Comparison of ENCODE assay signal across 8 cellular contexts in genomic region chr6:163415176-163415619, GRCh38. TPM values are rescaled to one million over a fixed set of nuclear protein-coding genes. Genes with fewer than 3 reads are reported as not detected.
DNase-seq lines count a peak whose midpoint lies in the region; FAIRE-seq and TF ChIP-seq lines count a peak whose summit lies in the region.

No MANE protein-coding gene starts in this region.

- H3K9ac ChIP-seq in HUES6 (ENCODE audit: low read length), result peak overlapping the region; percentile 90

- peaks cover 29% of the 10 kb centered on the region for H3K4me1 ChIP-seq in HUES6 (ENCODE audit: control insufficient read depth, insufficient read depth, low read length)

- H3K36me3 ChIP-seq in HUES6 (ENCODE audit: control insufficient read depth, insufficient read depth, low read length), result no peaks in the 10 kb centered on the region

- FAIRE-seq in GM12891 (lab: Jason Lieb, UNC), result no peak

- DNase-seq in NCI-H526 treated with DMSO at 0.1 percent for 48 hours (lab: John Stamatoyannopoulos, UW), result peak; percentile 13
- no peak for DNase-seq in NCI-H526 (lab: John Stamatoyannopoulos, UW)
- DNase-seq in activated gamma-delta T cell treated with Interleukin-2 at 50 U/mL for 16 hours, result peak; percentile 9
- DNase-seq in stimulated activated CD8-positive, alpha-beta memory T cell treated with anti-CD3 and anti-CD28 coated beads, Interleukin-4, amount 100 ng/mL, for 48 hours, result peak; percentile 46
- DNase-seq in GM12891 (ENCODE audit: insufficient read length, low spot score), result no peak
- no peak for DNase-seq in HT-29 (ENCODE audit: low spot score)

- peak overlapping the region; percentile 72; the same call in 1 of the 2 replicates for H3K27ac ChIP-seq in HUES6 (ENCODE audit: low read depth, low read length)

- H3K9me3 ChIP-seq in HUES6 (ENCODE audit: control insufficient read depth, insufficient read depth, low read depth, low read length), result no peaks in the 10 kb centered on the region

- TF ChIP-seq POLR2A in GM12891 (IDR thresholded peaks at IDR 0.05; ENCODE audit: low read depth, low read length), result no peak

- no peaks in the 10 kb centered on the region for H3K27me3 ChIP-seq in HUES6 (ENCODE audit: control insufficient read depth, insufficient read depth, low read length)

- H3K4me3 ChIP-seq in HUES6 (ENCODE audit: low read depth, low read length), result peak overlapping the region; percentile 99
- peak overlapping the region; percentile 82 for H3K4me3 ChIP-seq in iPS-11a (ENCODE audit: low read depth, low read length)

TF ChIP-seq in GM12891, 5 proteins besides CTCF, POLR2A, EP300 and RAD21:
- TF ChIP-seq SPI1 (IDR thresholded peaks at IDR 0.05; ENCODE audit: low read depth, low read length) (no peak), TAF1 (IDR thresholded peaks at IDR 0.05; ENCODE audit: low read depth, low read length) (no peak), POLR2AphosphoS5 (IDR thresholded peaks at IDR 0.05; ENCODE audit: low read depth, low read length) (no peak), PAX5 (IDR thresholded peaks at IDR 0.05; ENCODE audit: insufficient read depth, low read length, severe bottlenecking) (no peak), POU2F2 (IDR thresholded peaks at IDR 0.05; ENCODE audit: low read depth, low read length) (no peak)

RNA-seq across cellular contexts. Expression of gene QKI, which starts 0.7 kb away (rescaled TPM):
- 25.2 TPM for polyA plus RNA-seq in GM12891 (2012; ENCODE audit: low read depth, missing spikeins)
- not detected in 2 replicates for total RNA-seq in HT-29 (2014; rRNA removed; shearing (Covaris generic))

Comparison
In these comparisons a context has a peak if more than half of its experiments do, and no peak if none do; other contexts are left out.
1. DNase-seq: peak in NCI-H526 treated with DMSO at 0.1 percent for 48 hours (single experiment), activated gamma-delta T cell treated with Interleukin-2 at 50 U/mL for 16 hours (single experiment) and stimulated activated CD8-positive, alpha-beta memory T cell treated with anti-CD3 and anti-CD28 coated beads, Interleukin-4, amount 100 ng/mL, for 48 hours (single experiment); none in NCI-H526 (0 of 2), GM12891 (single experiment) and HT-29 (single experiment).